Comparison of ENCODE assay signal across 8 cellular contexts in genomic region chr6:99219788-99220187, GRCh38.
A peak's percentile ranks its signal among the peaks of the same experiment; 100 is the strongest.
DNase-seq lines count a peak whose midpoint lies in the region; ATAC-seq and TF ChIP-seq lines count a peak whose summit lies in the region.

No MANE protein-coding gene starts in this region.

- no peaks in the 10 kb centered on the region for H3K27me3 ChIP-seq in right atrium auricular region
- H3K27me3 ChIP-seq in right cardiac atrium (ENCODE audit: control insufficient read depth, insufficient read depth), result no peaks in the 10 kb centered on the region

- no peak overlapping the region for H3K27ac Mint-ChIP-seq in activated T-helper 17 cell treated with anti-CD3 and anti-CD28 coated beads, Interleukin-2, amount 50 U/mL, for 72 hours

- DNase-seq in left ventricle myocardium superior (no peak), right atrium auricular region (ENCODE audit: low spot score) (no peak), NCI-H2196 treated with DMSO at 0.1 percent for 48 hours (lab: John Stamatoyannopoulos, UW; ENCODE audit: unreplicated experiment) (no peak), SK-N-DZ (ENCODE audit: low spot score) (no peak), H4 (ENCODE audit: low spot score) (no peak), right cardiac atrium (no peak)

- H3K27ac ChIP-seq in right atrium auricular region, result no peak overlapping the region
- H3K27ac ChIP-seq in right cardiac atrium (ENCODE audit: low read length), result no peak overlapping the region

- H3K27me3 Mint-ChIP-seq in activated T-helper 17 cell treated with anti-CD3 and anti-CD28 coated beads, Interleukin-2, amount 50 U/mL, for 72 hours, result peaks cover 13% of the 10 kb centered on the region

- ATAC-seq in left ventricle myocardium superior (peak; percentile 29), HG03095 (IDR thresholded peaks at IDR 0.05; ENCODE audit: unreplicated experiment) (peak; percentile 96), right cardiac atrium (no peak)
- peak; percentile 48 for ATAC-seq in activated T-helper 17 cell treated with anti-CD3 and anti-CD28 coated beads, Interleukin-2, amount 50 U/mL, for 72 hours (replicated peaks)

- no peaks in the 10 kb centered on the region for H3K36me3 Mint-ChIP-seq in activated T-helper 17 cell treated with anti-CD3 and anti-CD28 coated beads, Interleukin-2, amount 50 U/mL, for 72 hours (ENCODE audit: low read depth)

- no peaks in the 10 kb centered on the region for H3K36me3 ChIP-seq in right atrium auricular region

- no peaks in the 10 kb centered on the region for H3K4me1 Mint-ChIP-seq in activated T-helper 17 cell treated with anti-CD3 and anti-CD28 coated beads, Interleukin-2, amount 50 U/mL, for 72 hours

- 19% methylated on average over 4 of the region's 4 CpGs for WGBS in right cardiac atrium

- H3K4me1 ChIP-seq in right atrium auricular region, result no peaks in the 10 kb centered on the region
- no peaks in the 10 kb centered on the region for H3K4me1 ChIP-seq in right cardiac atrium (ENCODE audit: control insufficient read depth, insufficient read depth, low read length)

- H3K9me3 ChIP-seq in right atrium auricular region (no peaks in the 10 kb centered on the region), right cardiac atrium (ENCODE audit: control insufficient read depth, low read length) (no peaks in the 10 kb centered on the region)

- no peak overlapping the region for H3K4me3 Mint-ChIP-seq in activated T-helper 17 cell treated with anti-CD3 and anti-CD28 coated beads, Interleukin-2, amount 50 U/mL, for 72 hours

- H3K9me3 Mint-ChIP-seq in activated T-helper 17 cell treated with anti-CD3 and anti-CD28 coated beads, Interleukin-2, amount 50 U/mL, for 72 hours, result no peaks in the 10 kb centered on the region

- TF ChIP-seq CTCF in right atrium auricular region (IDR thresholded peaks at IDR 0.05), result no peak

- intact Hi-C loops in left ventricle myocardium superior (cut with micrococcal nuclease) (no loop called here), right cardiac atrium (cut with DNase I) (no loop called here)

- H3K4me3 ChIP-seq in right atrium auricular region (no peak overlapping the region), right cardiac atrium (ENCODE audit: low read length) (no peak overlapping the region)

Comparison
In these comparisons a context has a peak if more than half of its experiments do, and no peak if none do; other contexts are left out.
1. ATAC-seq: peak in left ventricle myocardium superior (single experiment), HG03095 (single experiment) and activated T-helper 17 cell treated with anti-CD3 and anti-CD28 coated beads, Interleukin-2, amount 50 U/mL, for 72 hours (single experiment); none in right cardiac atrium (0 of 2).